In the genomic region with DNA sequence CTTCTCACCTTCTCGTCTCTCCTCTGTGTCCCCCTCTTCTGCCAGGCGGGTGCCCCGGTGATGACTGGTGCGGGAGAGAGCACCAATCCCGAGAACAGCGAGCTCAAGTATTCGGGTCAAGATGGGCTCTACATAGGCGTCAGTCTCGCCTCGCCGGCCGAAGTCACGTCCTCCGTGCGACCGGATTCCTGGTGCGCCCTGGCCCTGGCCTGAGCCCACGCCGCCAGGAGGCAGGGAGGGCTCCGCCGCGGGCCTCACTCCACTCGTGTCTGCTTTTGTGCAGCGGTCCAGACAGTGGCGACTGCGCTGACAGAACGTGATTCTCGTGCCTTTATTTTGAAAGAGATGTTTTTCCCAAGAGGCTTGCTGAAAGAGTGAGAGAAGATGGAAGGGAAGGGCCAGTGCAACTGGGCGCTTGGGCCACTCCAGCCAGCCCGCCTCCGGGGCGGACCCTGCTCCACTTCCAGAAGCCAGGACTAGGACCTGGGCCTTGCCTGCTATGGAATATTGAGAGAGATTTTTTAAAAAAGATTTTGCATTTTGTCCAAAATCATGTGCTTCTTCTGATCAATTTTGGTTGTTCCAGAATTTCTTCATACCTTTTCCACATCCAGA, we compare ENCODE assay signal across 2 cellular contexts.
TF ChIP-seq lines count a peak whose summit lies in the region.

No MANE protein-coding gene starts in this region.

TF ChIP-seq in WTC11, 78 proteins besides CTCF, POLR2A, EP300 and RAD21:
- TF ChIP-seq, protein P1, sequence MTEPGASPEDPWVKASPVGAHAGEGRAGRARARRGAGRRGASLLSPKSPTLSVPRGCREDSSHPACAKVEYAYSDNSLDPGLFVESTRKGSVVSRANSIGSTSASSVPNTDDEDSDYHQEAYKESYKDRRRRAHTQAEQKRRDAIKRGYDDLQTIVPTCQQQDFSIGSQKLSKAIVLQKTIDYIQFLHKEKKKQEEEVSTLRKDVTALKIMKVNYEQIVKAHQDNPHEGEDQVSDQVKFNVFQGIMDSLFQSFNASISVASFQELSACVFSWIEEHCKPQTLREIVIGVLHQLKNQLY (CRISPR knock-in tag; IDR thresholded peaks at IDR 0.05) = no peak
- TF ChIP-seq TCF7 (CRISPR knock-in tag; IDR thresholded peaks at IDR 0.05; ENCODE audit: low read depth) (no peak), HMGA2 (CRISPR knock-in tag; IDR thresholded peaks at IDR 0.05) (no peak), ZNF671 (CRISPR knock-in tag; IDR thresholded peaks at IDR 0.05) (no peak), CREM (CRISPR knock-in tag; IDR thresholded peaks at IDR 0.05) (no peak), KAT7 (CRISPR knock-in tag; IDR thresholded peaks at IDR 0.05; ENCODE audit: borderline replicate concordance) (no peak), ZNF263 (CRISPR knock-in tag; IDR thresholded peaks at IDR 0.05; ENCODE audit: low read depth) (no peak), SMAD4 (CRISPR knock-in tag; IDR thresholded peaks at IDR 0.05) (no peak)
- TF ChIP-seq, protein P2, sequence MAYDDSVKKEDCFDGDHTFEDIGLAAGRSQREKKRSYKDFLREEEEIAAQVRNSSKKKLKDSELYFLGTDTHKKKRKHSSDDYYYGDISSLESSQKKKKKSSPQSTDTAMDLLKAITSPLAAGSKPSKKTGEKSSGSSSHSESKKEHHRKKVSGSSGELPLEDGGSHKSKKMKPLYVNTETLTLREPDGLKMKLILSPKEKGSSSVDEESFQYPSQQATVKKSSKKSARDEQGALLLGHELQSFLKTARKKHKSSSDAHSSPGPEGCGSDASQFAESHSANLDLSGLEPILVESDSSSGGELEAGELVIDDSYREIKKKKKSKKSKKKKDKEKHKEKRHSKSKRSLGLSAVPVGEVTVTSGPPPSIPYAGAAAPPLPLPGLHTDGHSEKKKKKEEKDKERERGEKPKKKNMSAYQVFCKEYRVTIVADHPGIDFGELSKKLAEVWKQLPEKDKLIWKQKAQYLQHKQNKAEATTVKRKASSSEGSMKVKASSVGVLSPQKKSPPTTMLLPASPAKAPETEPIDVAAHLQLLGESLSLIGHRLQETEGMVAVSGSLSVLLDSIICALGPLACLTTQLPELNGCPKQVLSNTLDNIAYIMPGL (CRISPR knock-in tag; IDR thresholded peaks at IDR 0.05) = no peak
- TF ChIP-seq, protein P3, sequence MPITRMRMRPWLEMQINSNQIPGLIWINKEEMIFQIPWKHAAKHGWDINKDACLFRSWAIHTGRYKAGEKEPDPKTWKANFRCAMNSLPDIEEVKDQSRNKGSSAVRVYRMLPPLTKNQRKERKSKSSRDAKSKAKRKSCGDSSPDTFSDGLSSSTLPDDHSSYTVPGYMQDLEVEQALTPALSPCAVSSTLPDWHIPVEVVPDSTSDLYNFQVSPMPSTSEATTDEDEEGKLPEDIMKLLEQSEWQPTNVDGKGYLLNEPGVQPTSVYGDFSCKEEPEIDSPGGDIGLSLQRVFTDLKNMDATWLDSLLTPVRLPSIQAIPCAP (CRISPR knock-in tag; IDR thresholded peaks at IDR 0.05) = no peak
- TF ChIP-seq, protein P4, sequence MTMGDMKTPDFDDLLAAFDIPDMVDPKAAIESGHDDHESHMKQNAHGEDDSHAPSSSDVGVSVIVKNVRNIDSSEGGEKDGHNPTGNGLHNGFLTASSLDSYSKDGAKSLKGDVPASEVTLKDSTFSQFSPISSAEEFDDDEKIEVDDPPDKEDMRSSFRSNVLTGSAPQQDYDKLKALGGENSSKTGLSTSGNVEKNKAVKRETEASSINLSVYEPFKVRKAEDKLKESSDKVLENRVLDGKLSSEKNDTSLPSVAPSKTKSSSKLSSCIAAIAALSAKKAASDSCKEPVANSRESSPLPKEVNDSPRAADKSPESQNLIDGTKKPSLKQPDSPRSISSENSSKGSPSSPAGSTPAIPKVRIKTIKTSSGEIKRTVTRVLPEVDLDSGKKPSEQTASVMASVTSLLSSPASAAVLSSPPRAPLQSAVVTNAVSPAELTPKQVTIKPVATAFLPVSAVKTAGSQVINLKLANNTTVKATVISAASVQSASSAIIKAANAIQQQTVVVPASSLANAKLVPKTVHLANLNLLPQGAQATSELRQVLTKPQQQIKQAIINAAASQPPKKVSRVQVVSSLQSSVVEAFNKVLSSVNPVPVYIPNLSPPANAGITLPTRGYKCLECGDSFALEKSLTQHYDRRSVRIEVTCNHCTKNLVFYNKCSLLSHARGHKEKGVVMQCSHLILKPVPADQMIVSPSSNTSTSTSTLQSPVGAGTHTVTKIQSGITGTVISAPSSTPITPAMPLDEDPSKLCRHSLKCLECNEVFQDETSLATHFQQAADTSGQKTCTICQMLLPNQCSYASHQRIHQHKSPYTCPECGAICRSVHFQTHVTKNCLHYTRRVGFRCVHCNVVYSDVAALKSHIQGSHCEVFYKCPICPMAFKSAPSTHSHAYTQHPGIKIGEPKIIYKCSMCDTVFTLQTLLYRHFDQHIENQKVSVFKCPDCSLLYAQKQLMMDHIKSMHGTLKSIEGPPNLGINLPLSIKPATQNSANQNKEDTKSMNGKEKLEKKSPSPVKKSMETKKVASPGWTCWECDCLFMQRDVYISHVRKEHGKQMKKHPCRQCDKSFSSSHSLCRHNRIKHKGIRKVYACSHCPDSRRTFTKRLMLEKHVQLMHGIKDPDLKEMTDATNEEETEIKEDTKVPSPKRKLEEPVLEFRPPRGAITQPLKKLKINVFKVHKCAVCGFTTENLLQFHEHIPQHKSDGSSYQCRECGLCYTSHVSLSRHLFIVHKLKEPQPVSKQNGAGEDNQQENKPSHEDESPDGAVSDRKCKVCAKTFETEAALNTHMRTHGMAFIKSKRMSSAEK (CRISPR knock-in tag; IDR thresholded peaks at IDR 0.05; ENCODE audit: borderline replicate concordance) = no peak

TF ChIP-seq in HepG2, 621 proteins besides CTCF, POLR2A, EP300 and RAD21:
- TF ChIP-seq CENPX (CRISPR knock-in tag; IDR thresholded peaks at IDR 0.05) (no peak), ZNF543 (CRISPR knock-in tag; IDR thresholded peaks at IDR 0.05) (no peak), MZF1 (CRISPR knock-in tag; IDR thresholded peaks at IDR 0.05; ENCODE audit: borderline replicate concordance) (no peak), ZNF546 (CRISPR knock-in tag; conservative IDR thresholded peaks at IDR 0.05) (no peak), AGO2 (optimal IDR thresholded peaks at IDR 0.05; ENCODE audit: low read depth, low read length) (peak; percentile 48), ZNF615 (CRISPR knock-in tag; IDR thresholded peaks at IDR 0.05; ENCODE audit: borderline replicate concordance) (no peak)
